8 cellular contexts compared by ENCODE assay signal in genomic region chr2:120177011-120177621, GRCh38. TPM values are rescaled to one million over a fixed set of nuclear protein-coding genes. Genes with fewer than 3 reads are reported as not detected.
A peak's percentile ranks its signal among the peaks of the same experiment; 100 is the strongest.
DNase-seq lines count a peak whose midpoint lies in the region; ATAC-seq and TF ChIP-seq lines count a peak whose summit lies in the region.

No MANE protein-coding gene starts in this region.

- ATAC-seq in GM19452 (IDR thresholded peaks at IDR 0.05; ENCODE audit: unreplicated experiment) = peak; percentile 96
- ATAC-seq in HG03565 (IDR thresholded peaks at IDR 0.05; ENCODE audit: unreplicated experiment) = peak; percentile 89

- H3K4me3 ChIP-seq in epithelial cell of esophagus (ENCODE audit: low read length) = peak overlapping the region; percentile 59

- TF ChIP-seq CTCF in epithelial cell of esophagus (IDR thresholded peaks at IDR 0.05; ENCODE audit: insufficient read depth, low read depth, low read length, missing control alignments) = peak; percentile 56

- peak; percentile 48 for DNase-seq in Ammon's horn (ENCODE audit: low spot score)
- peak; percentile 75 to 81 for DNase-seq in activated CD4-positive, alpha-beta T cell treated with anti-CD3 and anti-CD28 coated beads, Interleukin-2, amount 50 U/mL, for 48 hours
- peak; percentile 94 for DNase-seq in epithelial cell of esophagus (ENCODE audit: low read depth)
- peak; percentile 51 to 53 for DNase-seq in stimulated activated CD4-positive, alpha-beta T cell treated with anti-CD3 and anti-CD28 coated beads, Interleukin-1b, Interleukin-23, amount 100 ng/mL, for 1 hour (ENCODE audit: low read depth in 2 of 2)
- no peak for DNase-seq in SK-N-DZ (ENCODE audit: low spot score)
- DNase-seq in DMS 273 treated with DMSO at 0.1 percent for 48 hours (lab: John Stamatoyannopoulos, UW) = no peak

RNA-seq across cellular contexts. Expression of gene TMEM185B, which starts 46.1 kb away (rescaled TPM):
- polyA plus RNA-seq in SK-N-DZ (2014; cell fraction: cytosol; rRNA removed) = 3.0 and 5.5 TPM in 2 replicates
- 1.7 and 3.6 TPM in 2 replicates for polyA plus RNA-seq in SK-N-DZ (2014; cell fraction: nucleus; rRNA removed)

Comparison
In these comparisons a context has a peak if more than half of its experiments do, and no peak if none do; other contexts are left out.
1. DNase-seq: peak in Ammon's horn (single experiment), activated CD4-positive, alpha-beta T cell treated with anti-CD3 and anti-CD28 coated beads, Interleukin-2, amount 50 U/mL, for 48 hours (2 of 2), epithelial cell of esophagus (single experiment) and stimulated activated CD4-positive, alpha-beta T cell treated with anti-CD3 and anti-CD28 coated beads, Interleukin-1b, Interleukin-23, amount 100 ng/mL, for 1 hour (2 of 2); none in SK-N-DZ (single experiment) and DMS 273 treated with DMSO at 0.1 percent for 48 hours (single experiment).